ENCODE assay signal across 2 cellular contexts in genomic region chr13:74168263-74168675, GRCh38.
A peak's percentile ranks its signal among the peaks of the same experiment; 100 is the strongest.
TF ChIP-seq lines count a peak whose summit lies in the region.

No MANE protein-coding gene starts in this region.

TF ChIP-seq in IMR-90, 13 proteins besides CTCF, POLR2A, EP300 and RAD21:
- TF ChIP-seq BHLHE40 (IDR thresholded peaks at IDR 0.05; ENCODE audit: low read depth, low read length) (no peak), RFX5 (IDR thresholded peaks at IDR 0.05; ENCODE audit: low read depth, low read length) (no peak), FOS (IDR thresholded peaks at IDR 0.05; ENCODE audit: low read depth, low read length) (no peak), USF2 (IDR thresholded peaks at IDR 0.05; ENCODE audit: low read depth, low read length) (no peak), NFE2L2 (IDR thresholded peaks at IDR 0.05; ENCODE audit: low read depth, low read length) (no peak), CEBPB (IDR thresholded peaks at IDR 0.05; ENCODE audit: low read depth, low read length) (no peak), ELK1 (IDR thresholded peaks at IDR 0.05; ENCODE audit: borderline replicate concordance, low read depth, low read length) (no peak), SMC3 (IDR thresholded peaks at IDR 0.05; ENCODE audit: low read depth, low read length) (no peak), CHD1 (IDR thresholded peaks at IDR 0.05; ENCODE audit: low read depth, low read length) (no peak), MAZ (IDR thresholded peaks at IDR 0.05; ENCODE audit: borderline replicate concordance, low read depth, low read length) (no peak), MXI1 (IDR thresholded peaks at IDR 0.05; ENCODE audit: borderline replicate concordance, low read depth, low read length) (no peak), RCOR1 (IDR thresholded peaks at IDR 0.05; ENCODE audit: insufficient replicate concordance, low read length) (no peak), MAFK (IDR thresholded peaks at IDR 0.05; ENCODE audit: low read depth, low read length) (no peak)

TF ChIP-seq in HepG2, 621 proteins besides CTCF, POLR2A, EP300 and RAD21 (continues in another document):
- TF ChIP-seq SIN3A (IDR thresholded peaks at IDR 0.05; ENCODE audit: borderline replicate concordance, low read depth, low read length) (no peak), ZFP91 (CRISPR knock-in tag; IDR thresholded peaks at IDR 0.05; ENCODE audit: borderline replicate concordance) (no peak), ARID5B (CRISPR knock-in tag; IDR thresholded peaks at IDR 0.05) (0 out of 2 replicates have a peak, but pooled peaks have one; percentile 48), ZNF337 (CRISPR knock-in tag; IDR thresholded peaks at IDR 0.05; ENCODE audit: borderline replicate concordance, low read depth) (no peak), NR2F6 (IDR thresholded peaks at IDR 0.05) (peak; percentile 59), NR2F6 (CRISPR knock-in tag; IDR thresholded peaks at IDR 0.05) (no peak), ZNF589 (CRISPR knock-in tag; conservative IDR thresholded peaks at IDR 0.05) (no peak), TBX3 (IDR thresholded peaks at IDR 0.05; ENCODE audit: borderline replicate concordance) (no peak), ZNF101 (CRISPR knock-in tag; IDR thresholded peaks at IDR 0.05; ENCODE audit: borderline replicate concordance, low read depth) (no peak), SMYD3 (CRISPR knock-in tag; IDR thresholded peaks at IDR 0.05) (no peak), BORCS8-MEF2B (CRISPR knock-in tag; IDR thresholded peaks at IDR 0.05) (no peak), ZNF737 (CRISPR knock-in tag; IDR thresholded peaks at IDR 0.05; ENCODE audit: borderline replicate concordance) (peak; percentile 86; the same call in 1 of the 2 replicates), PATZ1 (CRISPR knock-in tag; IDR thresholded peaks at IDR 0.05) (0 out of 2 replicates have a peak, but pooled peaks have one; percentile 11), ISX (CRISPR knock-in tag; conservative IDR thresholded peaks at IDR 0.05) (no peak), HOXD1 (CRISPR knock-in tag; IDR thresholded peaks at IDR 0.05) (no peak), ZNF441 (CRISPR knock-in tag; IDR thresholded peaks at IDR 0.05; ENCODE audit: borderline replicate concordance) (no peak), LCORL (IDR thresholded peaks at IDR 0.05) (no peak), LCORL (CRISPR knock-in tag; IDR thresholded peaks at IDR 0.05) (0 out of 2 replicates have a peak, but pooled peaks have one; percentile 47), PHF21A (CRISPR knock-in tag; IDR thresholded peaks at IDR 0.05) (peak; percentile 53), ZNF644 (CRISPR knock-in tag; IDR thresholded peaks at IDR 0.05; ENCODE audit: low read depth) (0 out of 2 replicates have a peak, but pooled peaks have one; percentile 36), NFRKB (IDR thresholded peaks at IDR 0.05) (no peak), ZNF597 (CRISPR knock-in tag; IDR thresholded peaks at IDR 0.05) (no peak), ERF (CRISPR knock-in tag; IDR thresholded peaks at IDR 0.05) (no peak), SAP130 (CRISPR knock-in tag; IDR thresholded peaks at IDR 0.05; ENCODE audit: low read depth) (peak; percentile 30; the same call in 1 of the 2 replicates), YEATS4 (CRISPR knock-in tag; IDR thresholded peaks at IDR 0.05; ENCODE audit: borderline replicate concordance) (peak; percentile 38; the same call in 1 of the 2 replicates), ZBTB14 (CRISPR knock-in tag; IDR thresholded peaks at IDR 0.05) (no peak), CHD2 (IDR thresholded peaks at IDR 0.05; ENCODE audit: low read depth, low read length) (no peak), ZNF253 (CRISPR knock-in tag; IDR thresholded peaks at IDR 0.05; ENCODE audit: borderline replicate concordance) (no peak), SNAPC2 (CRISPR knock-in tag; IDR thresholded peaks at IDR 0.05) (no peak), ZNF383 (CRISPR knock-in tag; IDR thresholded peaks at IDR 0.05; ENCODE audit: borderline replicate concordance) (no peak), ZNF292 (CRISPR knock-in tag; IDR thresholded peaks at IDR 0.05; ENCODE audit: borderline replicate concordance, low read depth) (peak; percentile 89; the same call in 1 of the 2 replicates), ZNF10 (CRISPR knock-in tag; IDR thresholded peaks at IDR 0.05; ENCODE audit: borderline replicate concordance, low read depth) (no peak), ZSCAN22 (CRISPR knock-in tag; IDR thresholded peaks at IDR 0.05) (no peak), ZFP37 (CRISPR knock-in tag; IDR thresholded peaks at IDR 0.05; ENCODE audit: borderline replicate concordance) (no peak), ZNF512B (CRISPR knock-in tag; IDR thresholded peaks at IDR 0.05; ENCODE audit: borderline replicate concordance) (peak; percentile 57; the same call in 1 of the 2 replicates), KLF12 (CRISPR knock-in tag; IDR thresholded peaks at IDR 0.05; ENCODE audit: borderline replicate concordance) (0 out of 2 replicates have a peak, but pooled peaks have one; percentile 29), RCOR2 (CRISPR knock-in tag; IDR thresholded peaks at IDR 0.05) (no peak), HNF4G (IDR thresholded peaks at IDR 0.05; ENCODE audit: borderline replicate concordance, low read depth, low read length) (peak; percentile 64), HNF4G (CRISPR knock-in tag; IDR thresholded peaks at IDR 0.05; ENCODE audit: borderline replicate concordance, low read depth) (peak; percentile 47; the same call in 1 of the 2 replicates)
